Comparison of ENCODE assay signal across 28 cellular contexts in the genomic region with DNA sequence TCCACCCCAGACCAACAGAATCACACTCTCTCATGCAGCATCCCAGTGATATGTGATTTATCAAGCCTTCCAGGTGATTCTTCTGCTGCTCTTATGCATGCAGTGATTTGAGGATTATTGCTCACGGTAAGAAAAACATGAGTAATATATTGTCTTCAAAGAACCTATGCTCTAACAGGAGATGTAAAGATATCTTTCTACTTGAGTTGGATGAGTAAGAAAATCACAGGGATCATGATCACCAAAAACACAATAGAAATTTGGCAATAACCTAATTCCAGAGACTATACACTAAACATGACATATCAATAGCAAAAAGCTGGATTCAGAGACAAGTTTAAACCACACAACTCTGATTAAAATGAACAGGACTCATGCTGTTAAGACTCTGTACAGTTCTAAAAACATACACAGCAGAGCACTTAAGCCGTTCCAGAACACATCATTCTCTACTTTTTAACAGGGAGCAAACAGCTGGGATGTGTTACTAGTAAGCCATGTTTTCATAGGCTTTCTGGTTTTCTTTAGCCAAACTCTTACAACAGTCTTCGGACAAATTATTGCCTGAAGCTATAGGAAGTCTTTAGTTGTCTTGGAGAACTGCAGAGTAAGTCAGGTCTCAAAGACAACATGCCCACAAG.
DNase-seq lines count a peak whose midpoint lies in the region; ATAC-seq and TF ChIP-seq lines count a peak whose summit lies in the region.
"Had no signal": no experiment of that assay in that cellular context is flagged by ENCODE, and none has a peak within 500 bp of the region (broad histone marks: within the 10 kb centered on the region; RNA-seq: fewer than 3 reads in every experiment).

No MANE protein-coding gene starts in this region.

- no peak overlapping the region for H3K4me3 Mint-ChIP-seq in nephron
- H3K4me3 Mint-ChIP-seq: CD4-positive, alpha-beta memory T cell; GM23338 had no signal

- H3K4me1 ChIP-seq in RWPE2 (ENCODE audit: insufficient read depth, poor library complexity, severe bottlenecking) = peaks cover 13% of the 10 kb centered on the region
- H3K4me1 ChIP-seq: BLaER1, Caco-2, HAP-1 had no signal

- TF ChIP-seq CTCF in RWPE2 (IDR thresholded peaks at IDR 0.05; ENCODE audit: poor library complexity, severe bottlenecking) (no peak), nephron (IDR thresholded peaks at IDR 0.05; ENCODE audit: unreplicated experiment in 3 of 3) (no peak)

- H3K9me3 Mint-ChIP-seq in nephron = peaks cover 7% of the 10 kb centered on the region
- H3K9me3 Mint-ChIP-seq: GM23338 had no signal

- no peak for DNase-seq in RWPE2 (ENCODE audit: low spot score)
- DNase-seq in epithelial cell of prostate (ENCODE audit: low read depth, low spot score) = peak; percentile 80
- peak; percentile 10 for DNase-seq in fibroblast of the conjunctiva (ENCODE audit: low read depth)
- DNase-seq in iPS-NIHi7 (ENCODE audit: extremely low spot score) = no peak
- no peak for DNase-seq in GM19240 (ENCODE audit: insufficient read length, low spot score)
- DNase-seq: Caco-2; CD4-positive, alpha-beta memory T cell; DMS 273 treated with DMSO at 0.1 percent for 48 hours; DMS79 treated with DMSO at 0.1 percent for 48 hours; IMR-90; MV-4-11; NCI-H1105 treated with DMSO at 0.1 percent for 48 hours; NCI-H1694; NCI-H2081 treated with DMSO at 0.1 percent for 48 hours; NCI-H2171 treated with DMSO at 0.1 percent for 48 hours; NCI-H446; NCI-H526 treated with DMSO at 0.1 percent for 48 hours; OCI-M1; RPMI8226; SHP77 treated with DMSO at 0.1 percent for 48 hours; SK-N-SH had no signal

- H3K4me3 ChIP-seq in RWPE2 (ENCODE audit: severe bottlenecking) = no peak overlapping the region
- H3K4me3 ChIP-seq: BLaER1, GM23338, HAP-1 had no signal

- H3K36me3 ChIP-seq in RWPE2 (ENCODE audit: low read depth) = no peaks in the 10 kb centered on the region
- H3K36me3 ChIP-seq: BLaER1, HAP-1 had no signal

- H3K27me3 ChIP-seq in RWPE2 (ENCODE audit: insufficient read depth, poor library complexity, severe bottlenecking) = no peaks in the 10 kb centered on the region
- H3K27me3 ChIP-seq: BLaER1 had no signal

- H3K27me3 Mint-ChIP-seq in nephron (ENCODE audit: low read depth) = no peaks in the 10 kb centered on the region
- H3K27me3 Mint-ChIP-seq: CD4-positive, alpha-beta memory T cell had no signal

- peak; percentile 89 for ATAC-seq in RWPE2 (ENCODE audit: low read depth)
- no peak for ATAC-seq in HG02571 (IDR thresholded peaks at IDR 0.05; ENCODE audit: unreplicated experiment)
- ATAC-seq in GM21390 (IDR thresholded peaks at IDR 0.05; ENCODE audit: unreplicated experiment) = no peak
- ATAC-seq: GM23338 had no signal

- peaks cover 5% of the 10 kb centered on the region for H3K4me1 Mint-ChIP-seq in nephron
- H3K4me1 Mint-ChIP-seq: GM23338 had no signal

- H3K27ac Mint-ChIP-seq in nephron = peak overlapping the region; percentile 78 to 87 (median 80)
- H3K27ac Mint-ChIP-seq: CD4-positive, alpha-beta memory T cell; GM23338 had no signal

- H3K36me3 Mint-ChIP-seq in nephron (ENCODE audit: low read depth) = no peaks in the 10 kb centered on the region
- H3K36me3 Mint-ChIP-seq: CD4-positive, alpha-beta memory T cell had no signal

- H3K27ac ChIP-seq in RWPE2 (ENCODE audit: poor library complexity, severe bottlenecking) = peak overlapping the region; percentile 57
- H3K27ac ChIP-seq in epithelial cell of prostate = peak overlapping the region; percentile 71
- H3K27ac ChIP-seq: BLaER1, KMS-11 had no signal

- peaks cover 2% of the 10 kb centered on the region for H3K9me3 ChIP-seq in RWPE2 (ENCODE audit: severe bottlenecking)
- H3K9me3 ChIP-seq: BLaER1, HAP-1 had no signal

Comparison
In these comparisons a context has a peak if more than half of its experiments do, and no peak if none do; other contexts are left out.
1. DNase-seq: peak in epithelial cell of prostate (single experiment) and fibroblast of the conjunctiva (single experiment); none in RWPE2 (single experiment), iPS-NIHi7 (single experiment) and GM19240 (single experiment).